ENCODE assay signal across 1 cellular context in genomic region chr12:51971679-51972423, GRCh38.
TF ChIP-seq lines count a peak whose summit lies in the region.

No MANE protein-coding gene starts in this region.

TF ChIP-seq in GM23338, 12 proteins besides CTCF, POLR2A, EP300 and RAD21 (continued from another document):
- no peak for TF ChIP-seq ZNF462 (CRISPR knock-in tag; IDR thresholded peaks at IDR 0.05)
TF ChIP-seq in GM23338: peak in this region for 0.
